ENCODE assay signal across 1 cellular context in genomic region chr3:53748512-53749271, GRCh38.
TF ChIP-seq lines count a peak whose summit lies in the region.

No MANE protein-coding gene starts in this region.

TF ChIP-seq in GM12878, 131 proteins besides CTCF, POLR2A, EP300 and RAD21 (continued from another document):
- TF ChIP-seq USF2 (IDR thresholded peaks at IDR 0.05; ENCODE audit: borderline replicate concordance, low read depth, low read length) (peak; percentile 20; the same call in 1 of the 2 replicates), SUPT20H (IDR thresholded peaks at IDR 0.05; ENCODE audit: borderline replicate concordance, control insufficient read depth, low read depth, low read length) (no peak), NFYA (IDR thresholded peaks at IDR 0.05; ENCODE audit: borderline replicate concordance, low read depth, low read length) (no peak), RCOR1 (conservative IDR thresholded peaks at IDR 0.05; ENCODE audit: low read depth, low read length) (no peak), SPI1 (IDR thresholded peaks at IDR 0.05; ENCODE audit: borderline replicate concordance, insufficient read depth, low read depth, low read length) (peak; percentile 91), BRCA1 (IDR thresholded peaks at IDR 0.05; ENCODE audit: low read depth, low read length) (no peak), CEBPB (IDR thresholded peaks at IDR 0.05; ENCODE audit: borderline replicate concordance in 1 of 2, low read depth in 2 of 2, low read length in 2 of 2) (no peak), RAD51 (IDR thresholded peaks at IDR 0.05) (peak; percentile 78), GABPA (IDR thresholded peaks at IDR 0.05; ENCODE audit: low read depth) (no peak), FOS (IDR thresholded peaks at IDR 0.05; ENCODE audit: borderline replicate concordance, extremely low read depth, insufficient read length) (no peak), ZBED1 (IDR thresholded peaks at IDR 0.05; ENCODE audit: borderline replicate concordance) (no peak), RELA (IDR thresholded peaks at IDR 0.05; ENCODE audit: borderline replicate concordance, partially characterized antibody) (peak; percentile 8), BHLHE40 (IDR thresholded peaks at IDR 0.05; ENCODE audit: borderline replicate concordance in 1 of 2, low read depth in 2 of 2, low read length in 1 of 2) (peak; percentile 91 to 94), SMARCA5 (IDR thresholded peaks at IDR 0.05) (peak; percentile 64), ZSCAN29 (IDR thresholded peaks at IDR 0.05) (no peak), IRF4 (IDR thresholded peaks at IDR 0.05; ENCODE audit: low read depth, low read length) (0 out of 2 replicates have a peak, but pooled peaks have one; percentile 60), SIN3A (IDR thresholded peaks at IDR 0.05; ENCODE audit: low read depth, low read length) (no peak), TAF1 (IDR thresholded peaks at IDR 0.05; ENCODE audit: borderline replicate concordance, low read depth, low read length) (no peak), POU2F2 (IDR thresholded peaks at IDR 0.05; ENCODE audit: borderline replicate concordance, low read depth, low read length) (peak; percentile 37; the same call in 1 of the 3 replicates), PAX5 (IDR thresholded peaks at IDR 0.05; ENCODE audit: borderline replicate concordance, low read depth, low read length) (no peak), MTA3 (IDR thresholded peaks at IDR 0.05; ENCODE audit: borderline replicate concordance, low read length) (0 out of 2 replicates have a peak, but pooled peaks have one; percentile 33), MEF2B (IDR thresholded peaks at IDR 0.05; ENCODE audit: partially characterized antibody, poor library complexity, severe bottlenecking) (peak; percentile 67), CBX3 (IDR thresholded peaks at IDR 0.05; ENCODE audit: borderline replicate concordance, low read depth) (no peak), HDAC2 (IDR thresholded peaks at IDR 0.05) (no peak), MXI1 (IDR thresholded peaks at IDR 0.05; ENCODE audit: low read depth, low read length) (peak; percentile 56; the same call in 1 of the 2 replicates), CREM (IDR thresholded peaks at IDR 0.05; ENCODE audit: low read depth) (no peak), ESRRA (IDR thresholded peaks at IDR 0.05; ENCODE audit: low read length) (no peak), ZNF24 (IDR thresholded peaks at IDR 0.05) (no peak), PAX8 (IDR thresholded peaks at IDR 0.05) (no peak), NFIC (IDR thresholded peaks at IDR 0.05; ENCODE audit: low read depth, low read length) (peak; percentile 69), RELB (IDR thresholded peaks at IDR 0.05; ENCODE audit: low read depth) (peak; percentile 86), STAT3 (IDR thresholded peaks at IDR 0.05; ENCODE audit: low read depth, low read length) (no peak), NR2F1 (conservative IDR thresholded peaks at IDR 0.05) (no peak)
- TF ChIP-seq, protein P1, sequence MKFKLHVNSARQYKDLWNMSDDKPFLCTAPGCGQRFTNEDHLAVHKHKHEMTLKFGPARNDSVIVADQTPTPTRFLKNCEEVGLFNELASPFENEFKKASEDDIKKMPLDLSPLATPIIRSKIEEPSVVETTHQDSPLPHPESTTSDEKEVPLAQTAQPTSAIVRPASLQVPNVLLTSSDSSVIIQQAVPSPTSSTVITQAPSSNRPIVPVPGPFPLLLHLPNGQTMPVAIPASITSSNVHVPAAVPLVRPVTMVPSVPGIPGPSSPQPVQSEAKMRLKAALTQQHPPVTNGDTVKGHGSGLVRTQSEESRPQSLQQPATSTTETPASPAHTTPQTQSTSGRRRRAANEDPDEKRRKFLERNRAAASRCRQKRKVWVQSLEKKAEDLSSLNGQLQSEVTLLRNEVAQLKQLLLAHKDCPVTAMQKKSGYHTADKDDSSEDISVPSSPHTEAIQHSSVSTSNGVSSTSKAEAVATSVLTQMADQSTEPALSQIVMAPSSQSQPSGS (IDR thresholded peaks at IDR 0.05; ENCODE audit: low read length), result peak; percentile 41; the same call in 1 of the 2 replicates
- TF ChIP-seq, protein P2, sequence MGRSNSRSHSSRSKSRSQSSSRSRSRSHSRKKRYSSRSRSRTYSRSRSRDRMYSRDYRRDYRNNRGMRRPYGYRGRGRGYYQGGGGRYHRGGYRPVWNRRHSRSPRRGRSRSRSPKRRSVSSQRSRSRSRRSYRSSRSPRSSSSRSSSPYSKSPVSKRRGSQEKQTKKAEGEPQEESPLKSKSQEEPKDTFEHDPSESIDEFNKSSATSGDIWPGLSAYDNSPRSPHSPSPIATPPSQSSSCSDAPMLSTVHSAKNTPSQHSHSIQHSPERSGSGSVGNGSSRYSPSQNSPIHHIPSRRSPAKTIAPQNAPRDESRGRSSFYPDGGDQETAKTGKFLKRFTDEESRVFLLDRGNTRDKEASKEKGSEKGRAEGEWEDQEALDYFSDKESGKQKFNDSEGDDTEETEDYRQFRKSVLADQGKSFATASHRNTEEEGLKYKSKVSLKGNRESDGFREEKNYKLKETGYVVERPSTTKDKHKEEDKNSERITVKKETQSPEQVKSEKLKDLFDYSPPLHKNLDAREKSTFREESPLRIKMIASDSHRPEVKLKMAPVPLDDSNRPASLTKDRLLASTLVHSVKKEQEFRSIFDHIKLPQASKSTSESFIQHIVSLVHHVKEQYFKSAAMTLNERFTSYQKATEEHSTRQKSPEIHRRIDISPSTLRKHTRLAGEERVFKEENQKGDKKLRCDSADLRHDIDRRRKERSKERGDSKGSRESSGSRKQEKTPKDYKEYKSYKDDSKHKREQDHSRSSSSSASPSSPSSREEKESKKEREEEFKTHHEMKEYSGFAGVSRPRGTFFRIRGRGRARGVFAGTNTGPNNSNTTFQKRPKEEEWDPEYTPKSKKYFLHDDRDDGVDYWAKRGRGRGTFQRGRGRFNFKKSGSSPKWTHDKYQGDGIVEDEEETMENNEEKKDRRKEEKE (IDR thresholded peaks at IDR 0.05), result no peak
- TF ChIP-seq, protein P3, sequence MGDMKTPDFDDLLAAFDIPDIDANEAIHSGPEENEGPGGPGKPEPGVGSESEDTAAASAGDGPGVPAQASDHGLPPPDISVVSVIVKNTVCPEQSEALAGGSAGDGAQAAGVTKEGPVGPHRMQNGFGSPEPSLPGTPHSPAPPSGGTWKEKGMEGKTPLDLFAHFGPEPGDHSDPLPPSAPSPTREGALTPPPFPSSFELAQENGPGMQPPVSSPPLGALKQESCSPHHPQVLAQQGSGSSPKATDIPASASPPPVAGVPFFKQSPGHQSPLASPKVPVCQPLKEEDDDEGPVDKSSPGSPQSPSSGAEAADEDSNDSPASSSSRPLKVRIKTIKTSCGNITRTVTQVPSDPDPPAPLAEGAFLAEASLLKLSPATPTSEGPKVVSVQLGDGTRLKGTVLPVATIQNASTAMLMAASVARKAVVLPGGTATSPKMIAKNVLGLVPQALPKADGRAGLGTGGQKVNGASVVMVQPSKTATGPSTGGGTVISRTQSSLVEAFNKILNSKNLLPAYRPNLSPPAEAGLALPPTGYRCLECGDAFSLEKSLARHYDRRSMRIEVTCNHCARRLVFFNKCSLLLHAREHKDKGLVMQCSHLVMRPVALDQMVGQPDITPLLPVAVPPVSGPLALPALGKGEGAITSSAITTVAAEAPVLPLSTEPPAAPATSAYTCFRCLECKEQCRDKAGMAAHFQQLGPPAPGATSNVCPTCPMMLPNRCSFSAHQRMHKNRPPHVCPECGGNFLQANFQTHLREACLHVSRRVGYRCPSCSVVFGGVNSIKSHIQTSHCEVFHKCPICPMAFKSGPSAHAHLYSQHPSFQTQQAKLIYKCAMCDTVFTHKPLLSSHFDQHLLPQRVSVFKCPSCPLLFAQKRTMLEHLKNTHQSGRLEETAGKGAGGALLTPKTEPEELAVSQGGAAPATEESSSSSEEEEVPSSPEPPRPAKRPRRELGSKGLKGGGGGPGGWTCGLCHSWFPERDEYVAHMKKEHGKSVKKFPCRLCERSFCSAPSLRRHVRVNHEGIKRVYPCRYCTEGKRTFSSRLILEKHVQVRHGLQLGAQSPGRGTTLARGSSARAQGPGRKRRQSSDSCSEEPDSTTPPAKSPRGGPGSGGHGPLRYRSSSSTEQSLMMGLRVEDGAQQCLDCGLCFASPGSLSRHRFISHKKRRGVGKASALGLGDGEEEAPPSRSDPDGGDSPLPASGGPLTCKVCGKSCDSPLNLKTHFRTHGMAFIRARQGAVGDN (IDR thresholded peaks at IDR 0.05), result peak; percentile 77; the same call in 1 of the 2 replicates
- TF ChIP-seq, protein P4, sequence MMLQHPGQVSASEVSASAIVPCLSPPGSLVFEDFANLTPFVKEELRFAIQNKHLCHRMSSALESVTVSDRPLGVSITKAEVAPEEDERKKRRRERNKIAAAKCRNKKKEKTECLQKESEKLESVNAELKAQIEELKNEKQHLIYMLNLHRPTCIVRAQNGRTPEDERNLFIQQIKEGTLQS (IDR thresholded peaks at IDR 0.05; ENCODE audit: borderline replicate concordance, extremely low read depth, low read depth, low read length), result no peak
